In genomic region chr2:216111122-216111521, GRCh38 we compare ENCODE assay signal across 10 cellular contexts. TPM values are rescaled to one million over a fixed set of nuclear protein-coding genes. Genes with fewer than 3 reads are reported as not detected.
DNase-seq lines count a peak whose midpoint lies in the region; FAIRE-seq and TF ChIP-seq lines count a peak whose summit lies in the region.
"Had no signal": no experiment of that assay in that cellular context is flagged by ENCODE, and none has a peak within 500 bp of the region (broad histone marks: within the 10 kb centered on the region; RNA-seq: fewer than 3 reads in every experiment).

No MANE protein-coding gene starts in this region.

- no peaks in the 10 kb centered on the region for H3K9me3 ChIP-seq in MM.1S (replicated peaks; ENCODE audit: insufficient read depth, low read length)
- H3K9me3 ChIP-seq in mammary epithelial cell (replicated peaks; ENCODE audit: insufficient read depth, low read length) = no peaks in the 10 kb centered on the region
- no peaks in the 10 kb centered on the region for H3K9me3 ChIP-seq in neuron (ENCODE audit: low read length)
- H3K9me3 ChIP-seq: thoracic aorta had no signal

- no peak for TF ChIP-seq POLR2A in GM12891 (IDR thresholded peaks at IDR 0.05; ENCODE audit: low read depth, low read length)

- H2AFZ ChIP-seq in MM.1S (ENCODE audit: low read length) (no peak overlapping the region), mammary epithelial cell (ENCODE audit: low read depth, low read length) (no peak overlapping the region), neuron (ENCODE audit: low read depth, low read length) (no peak overlapping the region)

- peaks cover 9% of the 10 kb centered on the region; the same call in 1 of the 2 replicates for H3K36me3 ChIP-seq in MM.1S (replicated peaks; ENCODE audit: insufficient read depth, low read length)
- peaks cover 28% of the 10 kb centered on the region for H3K36me3 ChIP-seq in mammary epithelial cell (ENCODE audit: insufficient read depth, low read length)
- peaks cover 48% of the 10 kb centered on the region for H3K36me3 ChIP-seq in neuron (ENCODE audit: insufficient read depth, low read length)

- H4K20me1 ChIP-seq in MM.1S (ENCODE audit: insufficient read depth, low read length) = no peaks in the 10 kb centered on the region
- H4K20me1 ChIP-seq in mammary epithelial cell (ENCODE audit: insufficient read depth, low read length) = no peaks in the 10 kb centered on the region

- FAIRE-seq in GM12891 (lab: Jason Lieb, UNC) = no peak
- FAIRE-seq: G401.6 had no signal

- peak overlapping the region; percentile 72 for H3K4me2 ChIP-seq in MM.1S (ENCODE audit: low read depth, low read length)
- peak overlapping the region; percentile 92 for H3K4me2 ChIP-seq in mammary epithelial cell (ENCODE audit: insufficient read depth, low read depth, low read length)

- BruUV-seq in mammary epithelial cell (replicated peaks; lab: Mats Ljungman, UMichigan) = no TSS peak

- TF ChIP-seq CTCF in MM.1S (IDR thresholded peaks at IDR 0.05; ENCODE audit: low read length) = no peak
- TF ChIP-seq CTCF in mammary epithelial cell (conservative IDR thresholded peaks at IDR 0.05 in 1 of 2, IDR thresholded peaks at IDR 0.05 in 1 of 2; ENCODE audit: extremely low read depth in 1 of 2, insufficient read depth in 1 of 2, low read depth in 1 of 2, low read length in 2 of 2) = no peak

- dilution Hi-C loops in mammary epithelial cell (cut with HindIII; ENCODE audit: low sequenced_read_pairs) = no loop called here

- H3K4me1 ChIP-seq in MM.1S (ENCODE audit: low read length) (peaks cover 47% of the 10 kb centered on the region), mammary epithelial cell (ENCODE audit: insufficient read depth, low read length) (peaks cover 24% of the 10 kb centered on the region), neuron (ENCODE audit: insufficient read depth, low read length) (peaks cover 48% of the 10 kb centered on the region)

- no peaks in the 10 kb centered on the region for H3K27me3 ChIP-seq in MM.1S (replicated peaks; ENCODE audit: insufficient read depth, low read length)
- H3K27me3 ChIP-seq in mammary epithelial cell (ENCODE audit: insufficient read depth, low read length) = no peaks in the 10 kb centered on the region
- no peaks in the 10 kb centered on the region for H3K27me3 ChIP-seq in neuron (ENCODE audit: insufficient read depth, low read length)

- H3F3A ChIP-seq in MM.1S (ENCODE audit: insufficient read depth, low read length) = peaks cover 49% of the 10 kb centered on the region

- WGBS in mammary epithelial cell (ENCODE audit: low coverage, missing lambda C conversion rate) = 60% methylated on average over 7 of the region's 7 CpGs

- peaks cover 58% of the 10 kb centered on the region for H3K79me2 ChIP-seq in MM.1S (ENCODE audit: low read length)
- H3K79me2 ChIP-seq in mammary epithelial cell (ENCODE audit: insufficient read depth, low read length) = peaks cover 68% of the 10 kb centered on the region

- in situ Hi-C loops in mammary epithelial cell (cut with MboI; ENCODE audit: low sequenced_read_pairs in 2 of 2) = no loop called here

- H3K9ac ChIP-seq in MM.1S (ENCODE audit: low read length) (peak overlapping the region; percentile 94; the same call in 1 of the 2 replicates), mammary epithelial cell (ENCODE audit: insufficient read depth, low read length) (peak overlapping the region; percentile 98)

- H3K4me3 ChIP-seq in GM08714 (ENCODE audit: low read length) (peak overlapping the region; percentile 9), MM.1S (ENCODE audit: low read length) (peak overlapping the region; percentile 81; the same call in 1 of the 2 replicates), mammary epithelial cell (replicated peaks in 1 of 3; ENCODE audit: insufficient read depth in 1 of 3, low read depth in 2 of 3, low read length in 3 of 3) (peak overlapping the region in 2 of 3 experiments; percentile 85 to 90), neuron (ENCODE audit: low read length) (peak overlapping the region; percentile 75)

- CTCF ChIA-PET in mammary epithelial cell (lab: Charles Lee; ENCODE audit: low non-redundant PET) = no interaction called here

- intact Hi-C loops in mammary epithelial cell (cut with micrococcal nuclease) = no loop called here

- DNase-seq in MM.1S = no peak
- DNase-seq in mammary epithelial cell = no peak
- DNase-seq in GM12891 (ENCODE audit: insufficient read length, low spot score) = no peak
- DNase-seq in EL = no peak
- no peak for DNase-seq in NCI-H2029 (lab: John Stamatoyannopoulos, UW)
- DNase-seq: stimulated activated CD4-positive, alpha-beta T cell treated with anti-CD3 and anti-CD28 coated beads, Interleukin-2, amount 100 ng/mL, for 48 hours had no signal

- H3K27ac ChIP-seq in MM.1S (ENCODE audit: low read length) = peak overlapping the region; percentile 97
- peak overlapping the region; percentile 86 for H3K27ac ChIP-seq in mammary epithelial cell (ENCODE audit: insufficient read depth, low read depth, low read length)
- H3K27ac ChIP-seq: thoracic aorta had no signal

- H3K9me2 ChIP-seq in MM.1S (replicated peaks; ENCODE audit: insufficient read depth, low read length) = no peaks in the 10 kb centered on the region

TF ChIP-seq in GM12891, 5 proteins besides CTCF, POLR2A, EP300 and RAD21:
- TF ChIP-seq PAX5 (IDR thresholded peaks at IDR 0.05; ENCODE audit: insufficient read depth, low read length, severe bottlenecking) = no peak
- TF ChIP-seq POU2F2 (IDR thresholded peaks at IDR 0.05; ENCODE audit: low read depth, low read length) = no peak
- TF ChIP-seq TAF1 (IDR thresholded peaks at IDR 0.05; ENCODE audit: low read depth, low read length) = no peak
- no peak for TF ChIP-seq SPI1 (IDR thresholded peaks at IDR 0.05; ENCODE audit: low read depth, low read length)
- TF ChIP-seq POLR2AphosphoS5 (IDR thresholded peaks at IDR 0.05; ENCODE audit: low read depth, low read length) = no peak
TF ChIP-seq in GM12891: peak in this region for 0.

RNA-seq across cellular contexts. Expression of gene XRCC5, which starts 2.0 kb away (rescaled TPM):
- total RNA-seq in mammary epithelial cell = 100 to 1,000 TPM; 191 to 245 TPM
- 325 TPM for polyA plus RNA-seq in mammary epithelial cell
- 415 TPM for polyA minus RNA-seq in mammary epithelial cell
- polyA plus RNA-seq in GM12891 (2012; ENCODE audit: low read depth, missing spikeins) = 218 TPM

RNA-seq across cellular contexts. Expression of gene TMEM169, which starts 29.4 kb away (rescaled TPM):
- total RNA-seq in mammary epithelial cell = 1 to 10 TPM in 1 of 2 donors, under 1 TPM in 1; 0.24 to 1.8 TPM
- 0.15 TPM for polyA plus RNA-seq in mammary epithelial cell
- polyA minus RNA-seq in mammary epithelial cell = not detected
- polyA plus RNA-seq in GM12891 (2012; ENCODE audit: low read depth, missing spikeins) = 0.32 TPM
- total RNA-seq: thoracic aorta had no signal

RNA-seq across cellular contexts. Expression of gene PECR, which starts 29.5 kb away (rescaled TPM):
- 10 to 100 TPM in 1 of 2 donors, 1 to 10 TPM in 1; 8.8 to 11.2 TPM for total RNA-seq in mammary epithelial cell
- 13.7 TPM for polyA plus RNA-seq in mammary epithelial cell
- polyA minus RNA-seq in mammary epithelial cell = 12.1 TPM
- polyA plus RNA-seq in GM12891 (2012; ENCODE audit: low read depth, missing spikeins) = 18.7 TPM

Comparison
In these comparisons a context has a peak if more than half of its experiments do, and no peak if none do; other contexts are left out.
1. H3K4me3 ChIP-seq: peak in every context shown above with its lines; median percentile 88 in mammary epithelial cell; 81 in MM.1S; 75 in neuron; 9 in GM08714.